ENCODE assay signal across 16 cellular contexts in genomic region chr16:77009453-77009852, GRCh38.
DNase-seq lines count a peak whose midpoint lies in the region; ATAC-seq and TF ChIP-seq lines count a peak whose summit lies in the region.
"Had no signal": no experiment of that assay in that cellular context is flagged by ENCODE, and none has a peak within 500 bp of the region (broad histone marks: within the 10 kb centered on the region; RNA-seq: fewer than 3 reads in every experiment).

No MANE protein-coding gene starts in this region.

- H4K20me1 ChIP-seq in hepatocyte (ENCODE audit: insufficient read depth, poor library complexity, severe bottlenecking): no peaks in the 10 kb centered on the region
- H4K20me1 ChIP-seq: BLaER1 had no signal

- no peak overlapping the region for H3K4me3 ChIP-seq in BE2C (ENCODE audit: low read depth, low read length)
- no peak overlapping the region for H3K4me3 ChIP-seq in hepatocyte
- no peak overlapping the region for H3K4me3 ChIP-seq in trophoblast cell (ENCODE audit: low read depth, low read length)
- H3K4me3 ChIP-seq: BLaER1 had no signal

- H3K79me2 ChIP-seq in hepatocyte (no peaks in the 10 kb centered on the region), trophoblast cell (ENCODE audit: control insufficient read depth, insufficient read depth, low read length, poor library complexity) (no peaks in the 10 kb centered on the region)

- no peak overlapping the region for H4K8ac ChIP-seq in trophoblast cell (ENCODE audit: low read depth, low read length)

- H3K27me3 ChIP-seq in BE2C: no peaks in the 10 kb centered on the region
- H3K27me3 ChIP-seq in hepatocyte: no peaks in the 10 kb centered on the region
- no peaks in the 10 kb centered on the region for H3K27me3 ChIP-seq in trophoblast cell (ENCODE audit: insufficient read depth, low read length)
- H3K27me3 ChIP-seq: BLaER1 had no signal

- H3K4me1 ChIP-seq in BE2C (no peaks in the 10 kb centered on the region), hepatocyte (ENCODE audit: insufficient read depth) (no peaks in the 10 kb centered on the region), trophoblast cell (ENCODE audit: control insufficient read depth in 1 of 2, insufficient read depth in 2 of 2, low read length in 2 of 2) (no peaks in the 10 kb centered on the region)
- H3K4me1 ChIP-seq: BLaER1, Caco-2 had no signal

- no peak overlapping the region for H3K9ac ChIP-seq in trophoblast cell (ENCODE audit: low read length)
- H3K9ac ChIP-seq: BLaER1 had no signal

- DNase-seq in NCI-H146 (lab: John Stamatoyannopoulos, UW): peak; percentile 32
- no peak for DNase-seq in NCI-H146 treated with DMSO at 0.1 percent for 48 hours (lab: John Stamatoyannopoulos, UW; ENCODE audit: unreplicated experiment)
- peak; percentile 14 for DNase-seq in BE2C
- DNase-seq in hepatocyte (ENCODE audit: low spot score): peak; percentile 8
- DNase-seq in trophoblast cell: peak; percentile 22 to 71
- no peak for DNase-seq in sciatic nerve (ENCODE audit: low spot score)
- no peak for DNase-seq in NCI-H1436 (lab: John Stamatoyannopoulos, UW)
- DNase-seq: Caco-2; CD8-positive, alpha-beta memory T cell; DND-41; GDM1; HCEC 1CT; HFFc6 had no signal

- H2AFZ ChIP-seq in hepatocyte: no peak overlapping the region
- no peak overlapping the region for H2AFZ ChIP-seq in trophoblast cell (ENCODE audit: insufficient read depth, low read length, poor library complexity)

- no peak overlapping the region for H3K14ac ChIP-seq in trophoblast cell (ENCODE audit: low read length)

- TF ChIP-seq CTCF in BE2C (IDR thresholded peaks at IDR 0.05; ENCODE audit: low read depth, low read length) (no peak), hepatocyte (IDR thresholded peaks at IDR 0.05; ENCODE audit: poor library complexity) (no peak)

- H3K9me3 ChIP-seq in BE2C: no peaks in the 10 kb centered on the region
- H3K9me3 ChIP-seq in hepatocyte (ENCODE audit: low read depth): no peaks in the 10 kb centered on the region
- H3K9me3 ChIP-seq in trophoblast cell (ENCODE audit: insufficient read depth, low read depth, low read length): no peaks in the 10 kb centered on the region

- WGBS in hepatocyte (ENCODE audit: low lambda C conversion rate, missing lambda C conversion rate): 20% methylated on average over 6 of the region's 6 CpGs
- WGBS in trophoblast cell (ENCODE audit: extremely low coverage, insufficient coverage, insufficient read length): no CpG with 5 or more reads among the region's 6 CpGs

- intact Hi-C loops in sciatic nerve (cut with DNase I): no loop called here

- ATAC-seq in sciatic nerve: no peak
- ATAC-seq in GM21723 (IDR thresholded peaks at IDR 0.05; ENCODE audit: unreplicated experiment): no peak

- no peak overlapping the region for H4K91ac ChIP-seq in trophoblast cell (ENCODE audit: low read depth, low read length)

- H3K4me2 ChIP-seq in hepatocyte (no peak overlapping the region), trophoblast cell (ENCODE audit: low read length) (no peak overlapping the region)
- H3K4me2 ChIP-seq: BLaER1 had no signal

- H3K79me1 ChIP-seq in trophoblast cell (ENCODE audit: low read length): no peaks in the 10 kb centered on the region

- H3K23ac ChIP-seq in trophoblast cell (ENCODE audit: low read length): no peak overlapping the region

- H2BK12ac ChIP-seq in trophoblast cell (ENCODE audit: low read length): no peak overlapping the region

- no peaks in the 10 kb centered on the region for H3K36me3 ChIP-seq in BE2C
- H3K36me3 ChIP-seq in hepatocyte (replicated peaks; ENCODE audit: insufficient read depth, low read depth): no peaks in the 10 kb centered on the region
- no peaks in the 10 kb centered on the region for H3K36me3 ChIP-seq in trophoblast cell (ENCODE audit: control insufficient read depth in 1 of 2, insufficient read depth in 2 of 2, low read length in 2 of 2)
- H3K36me3 ChIP-seq: BLaER1 had no signal

- no peak overlapping the region for H3K18ac ChIP-seq in trophoblast cell (ENCODE audit: low read length)

- H2AK5ac ChIP-seq in trophoblast cell (ENCODE audit: low read length): no peak overlapping the region

- H3K27ac ChIP-seq in hepatocyte (no peak overlapping the region), trophoblast cell (ENCODE audit: low read depth, low read length) (no peak overlapping the region)
- H3K27ac ChIP-seq: 22Rv1, BLaER1 had no signal

- no peak overlapping the region for H2BK120ac ChIP-seq in trophoblast cell (ENCODE audit: insufficient read depth, low read length, poor library complexity)

- no peak overlapping the region for H2BK5ac ChIP-seq in trophoblast cell (ENCODE audit: low read depth, low read length, poor library complexity)

- no peak overlapping the region for H4K12ac ChIP-seq in trophoblast cell (ENCODE audit: low read depth, low read length)

- H3K9me2 ChIP-seq in hepatocyte (replicated peaks; ENCODE audit: insufficient read depth): no peaks in the 10 kb centered on the region

- no peak overlapping the region for H3K4ac ChIP-seq in trophoblast cell (ENCODE audit: low read depth, low read length)

Comparison
In these comparisons a context has a peak if more than half of its experiments do, and no peak if none do; other contexts are left out.
1. DNase-seq: peak in NCI-H146 (single experiment), BE2C (single experiment), hepatocyte (single experiment) and trophoblast cell (2 of 2); none in NCI-H146 treated with DMSO at 0.1 percent for 48 hours (single experiment), sciatic nerve (single experiment) and NCI-H1436 (single experiment).